Comparison of ENCODE assay signal across 11 cellular contexts in the genomic region with DNA sequence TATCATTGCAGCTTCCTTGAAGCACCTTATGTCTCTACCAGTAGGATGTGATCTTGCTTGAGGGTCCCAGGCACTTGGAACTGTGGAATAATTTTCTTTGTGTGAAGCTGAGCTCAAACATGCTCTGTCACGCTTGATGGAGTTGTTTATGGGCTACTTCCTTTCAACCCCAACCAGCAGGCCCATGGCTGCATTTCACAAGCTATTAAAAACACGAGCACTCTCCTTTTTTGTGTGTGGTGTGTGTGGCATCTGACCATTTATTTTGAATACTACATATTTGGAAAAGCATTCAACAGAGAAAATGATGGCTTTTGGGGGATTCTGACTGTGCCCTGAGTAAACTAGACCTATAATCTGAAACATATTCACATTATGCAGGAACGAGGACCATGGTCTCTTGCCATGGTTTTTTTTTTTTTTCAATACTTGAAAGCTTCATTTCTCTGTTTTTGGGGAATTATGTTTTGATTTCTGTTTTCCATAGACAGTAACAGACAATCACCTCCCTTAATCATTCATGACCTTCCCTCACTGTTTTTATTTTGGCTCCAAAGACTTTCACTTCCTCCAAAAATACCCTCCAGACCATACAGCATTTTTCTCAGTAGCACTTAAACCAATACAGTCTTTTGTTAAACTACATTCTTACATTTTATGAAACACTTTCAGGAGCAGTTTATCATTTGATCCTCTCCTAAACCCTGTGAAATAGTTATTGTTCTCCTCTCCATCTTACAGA.
A peak's percentile ranks its signal among the peaks of the same experiment; 100 is the strongest.
DNase-seq lines count a peak whose midpoint lies in the region; ATAC-seq lines count a peak whose summit lies in the region.
"Had no signal": no experiment of that assay in that cellular context is flagged by ENCODE, and none has a peak within 500 bp of the region (broad histone marks: within the 10 kb centered on the region; RNA-seq: fewer than 3 reads in every experiment).

No MANE protein-coding gene starts in this region.

- no peaks in the 10 kb centered on the region for H3K27me3 Mint-ChIP-seq in central memory CD8-positive, alpha-beta T cell
- no peaks in the 10 kb centered on the region for H3K27me3 Mint-ChIP-seq in activated T-helper 17 cell treated with anti-CD3 and anti-CD28 coated beads, Interleukin-2, amount 50 U/mL, for 72 hours

- no peaks in the 10 kb centered on the region for H3K36me3 Mint-ChIP-seq in central memory CD8-positive, alpha-beta T cell (ENCODE audit: insufficient read depth)
- no peaks in the 10 kb centered on the region for H3K36me3 Mint-ChIP-seq in activated T-helper 17 cell treated with anti-CD3 and anti-CD28 coated beads, Interleukin-2, amount 50 U/mL, for 72 hours (ENCODE audit: low read depth)
- H3K36me3 Mint-ChIP-seq: CD8-positive, alpha-beta T cell; WTC11 had no signal

- no peaks in the 10 kb centered on the region for H3K4me1 Mint-ChIP-seq in central memory CD8-positive, alpha-beta T cell
- H3K4me1 Mint-ChIP-seq in activated T-helper 17 cell treated with anti-CD3 and anti-CD28 coated beads, Interleukin-2, amount 50 U/mL, for 72 hours = no peaks in the 10 kb centered on the region

- H3K4me3 Mint-ChIP-seq in central memory CD8-positive, alpha-beta T cell = no peak overlapping the region
- no peak overlapping the region for H3K4me3 Mint-ChIP-seq in activated T-helper 17 cell treated with anti-CD3 and anti-CD28 coated beads, Interleukin-2, amount 50 U/mL, for 72 hours
- H3K4me3 Mint-ChIP-seq: CD8-positive, alpha-beta T cell; WTC11 had no signal

- peak; percentile 79 for ATAC-seq in GM21423 (IDR thresholded peaks at IDR 0.05; ENCODE audit: unreplicated experiment)
- peak; percentile 77 for ATAC-seq in HG03460 (IDR thresholded peaks at IDR 0.05; ENCODE audit: unreplicated experiment)
- ATAC-seq in central memory CD8-positive, alpha-beta T cell (replicated peaks; ENCODE audit: extremely low read depth, poor library complexity, severe bottlenecking) = no peak
- no peak for ATAC-seq in activated T-helper 17 cell treated with anti-CD3 and anti-CD28 coated beads, Interleukin-2, amount 50 U/mL, for 72 hours (replicated peaks)
- ATAC-seq: CD8-positive, alpha-beta T cell; WTC11 had no signal

- peak overlapping the region; percentile 56 for H3K27ac Mint-ChIP-seq in central memory CD8-positive, alpha-beta T cell (ENCODE audit: low read depth)
- no peak overlapping the region for H3K27ac Mint-ChIP-seq in activated T-helper 17 cell treated with anti-CD3 and anti-CD28 coated beads, Interleukin-2, amount 50 U/mL, for 72 hours
- H3K27ac Mint-ChIP-seq: CD8-positive, alpha-beta T cell had no signal

- DNase-seq in DMS79 treated with DMSO at 0.1 percent for 48 hours (lab: John Stamatoyannopoulos, UW) = peak; percentile 89
- no peak for DNase-seq in central memory CD8-positive, alpha-beta T cell (ENCODE audit: low spot score in 2 of 2)
- no peak for DNase-seq in NCI-H226
- DNase-seq in GM19238 (ENCODE audit: insufficient read length, low spot score) = no peak
- DNase-seq in cerebellum (ENCODE audit: low spot score) = no peak
- DNase-seq: CD8-positive, alpha-beta T cell; tibial artery had no signal

- no peaks in the 10 kb centered on the region for H3K9me3 Mint-ChIP-seq in central memory CD8-positive, alpha-beta T cell
- no peaks in the 10 kb centered on the region for H3K9me3 Mint-ChIP-seq in activated T-helper 17 cell treated with anti-CD3 and anti-CD28 coated beads, Interleukin-2, amount 50 U/mL, for 72 hours
- H3K9me3 Mint-ChIP-seq: CD8-positive, alpha-beta T cell; WTC11 had no signal

Comparison
In these comparisons a context has a peak if more than half of its experiments do, and no peak if none do; other contexts are left out.
1. ATAC-seq: peak in GM21423 (single experiment) and HG03460 (single experiment); none in central memory CD8-positive, alpha-beta T cell (single experiment) and activated T-helper 17 cell treated with anti-CD3 and anti-CD28 coated beads, Interleukin-2, amount 50 U/mL, for 72 hours (single experiment).